ENCODE assay signal across 22 cellular contexts in genomic region chr18:55165399-55166125, GRCh38.
"Had no signal": no experiment of that assay in that cellular context is flagged by ENCODE, and none has a peak within 500 bp of the region (broad histone marks: within the 10 kb centered on the region; RNA-seq: fewer than 3 reads in every experiment).

No MANE protein-coding gene starts in this region.

- H3K4me2 ChIP-seq: neural progenitor cell had no signal

- FAIRE-seq: endometrium, TTC549, urothelium cell line had no signal

- H3K4me3 ChIP-seq: body of pancreas, lower lobe of right lung, neural progenitor cell, prostate gland, right atrium auricular region, tibial nerve had no signal

- H3K27me3 ChIP-seq: body of pancreas, neural progenitor cell, right atrium auricular region, tibial nerve had no signal

- H2AFZ ChIP-seq: neural progenitor cell had no signal

- H3K4me1 ChIP-seq: body of pancreas, lower lobe of right lung, prostate gland, right atrium auricular region, tibial nerve had no signal

- ATAC-seq: activated CD8-positive, alpha-beta T cell treated with anti-CD3 and anti-CD28 coated beads, Interleukin-2, amount 10 ng/mL, durations not matched to agents 7 days and 5 days; activated naive CD8-positive, alpha-beta T cell treated with anti-CD3 and anti-CD28 coated beads, Interleukin-2, amount 50 U/mL, for 24 hours; body of pancreas; left lobe of liver; lower lobe of right lung; naive thymus-derived CD4-positive, alpha-beta T cell; stimulated activated naive CD8-positive, alpha-beta T cell treated with anti-CD3 and anti-CD28 coated beads, Interleukin-15, Interleukin-2, amounts not matched to agents 100 U/mL and 50 U/mL, for 24 hours had no signal

- H3K9ac ChIP-seq: neural progenitor cell had no signal

- H3K36me3 ChIP-seq: lower lobe of right lung, neural progenitor cell, prostate gland, right atrium auricular region, tibial nerve, WERI-Rb-1 had no signal

- DNase-seq: activated CD4-positive, alpha-beta T cell treated with anti-CD3 and anti-CD28 coated beads, Interleukin-2, amount 10 ng/mL, durations not matched to agents 7 days and 5 days; activated CD4-positive, CD25-positive, alpha-beta regulatory T cell treated with anti-CD3 and anti-CD28 coated beads, Interleukin-2, amount 50 U/mL, for 72 hours; activated CD8-positive, alpha-beta T cell treated with anti-CD3 and anti-CD28 coated beads, Interleukin-2, amount 10 ng/mL, durations not matched to agents 7 days and 5 days; activated gamma-delta T cell; activated naive CD4-positive, alpha-beta T cell treated with anti-CD3 and anti-CD28 coated beads, Interleukin-2, amount 50 U/mL, for 16 hours; activated naive CD8-positive, alpha-beta T cell treated with anti-CD3 and anti-CD28 coated beads, Interleukin-2, amount 50 U/mL, for 24 hours; body of pancreas; effector CD4-positive, alpha-beta T cell; foreskin fibroblast; lower lobe of right lung; naive thymus-derived CD4-positive, alpha-beta T cell; stimulated activated CD4-positive, alpha-beta T cell treated with anti-CD3 and anti-CD28 coated beads, Interleukin-4, amount 100 ng/mL, for 4 hours; stimulated activated naive CD8-positive, alpha-beta T cell treated with anti-CD3 and anti-CD28 coated beads, Interleukin-15, Interleukin-2, amounts not matched to agents 100 U/mL and 50 U/mL, for 24 hours; WERI-Rb-1 had no signal

- H3K9me3 ChIP-seq: body of pancreas, lower lobe of right lung, prostate gland, right atrium auricular region, tibial nerve had no signal

- H3K27ac ChIP-seq: body of pancreas, lower lobe of right lung, neural progenitor cell, prostate gland, right atrium auricular region, tibial nerve, WERI-Rb-1 had no signal
